In genomic region chr19:35266149-35266903, GRCh38 we compare ENCODE assay signal across 8 cellular contexts. TPM values are rescaled to one million over a fixed set of nuclear protein-coding genes. Genes with fewer than 3 reads are reported as not detected.
A peak's percentile ranks its signal among the peaks of the same experiment; 100 is the strongest.
DNase-seq lines count a peak whose midpoint lies in the region; ATAC-seq and TF ChIP-seq lines count a peak whose summit lies in the region.

No MANE protein-coding gene starts in this region.

- H3K27me3 ChIP-seq in H9 (ENCODE audit: insufficient read depth, low read length) (no peaks in the 10 kb centered on the region), heart right ventricle (no peaks in the 10 kb centered on the region), skeletal muscle tissue (ENCODE audit: control insufficient read depth in 3 of 3, insufficient read depth in 3 of 3, low read length in 3 of 3) (no peaks in the 10 kb centered on the region)

- H3K14ac ChIP-seq in H9 (ENCODE audit: insufficient read depth, low read length): no peak overlapping the region

- no peaks in the 10 kb centered on the region for H3K9me3 Mint-ChIP-seq in H9

- ATAC-seq in heart right ventricle (peak in 1 of 8 donors; percentile 7), GM19395 (IDR thresholded peaks at IDR 0.05; ENCODE audit: unreplicated experiment) (no peak)

- H3K9ac ChIP-seq in H9 (ENCODE audit: extremely low read depth, insufficient read length, low read length) (no peak overlapping the region), skeletal muscle tissue (ENCODE audit: low read depth in 1 of 3, low read length in 3 of 3) (peak overlapping the region; percentile 91 to 96 (median 95))

- peak overlapping the region in 2 of 3 experiments; percentile 58 to 89; a peak in 5 of 7 replicates for H3K27ac Mint-ChIP-seq in H9

- no peak overlapping the region for H4K5ac ChIP-seq in H9 (ENCODE audit: insufficient read length, low read depth, low read length)

- no peaks in the 10 kb centered on the region for H3K79me2 ChIP-seq in H9 (ENCODE audit: insufficient read depth, low read length)

- H3K4me1 ChIP-seq in H9 (ENCODE audit: insufficient read depth, low read length) (no peaks in the 10 kb centered on the region), heart right ventricle (peaks cover 13 to 63% (median 43%) of the 10 kb centered on the region in 9 donors), skeletal muscle tissue (ENCODE audit: control insufficient read depth in 3 of 3, insufficient read depth in 3 of 3, low read length in 3 of 3) (peaks cover 43 to 61% (median 45%) of the 10 kb centered on the region in 3 donors)

- H3K79me1 ChIP-seq in H9 (ENCODE audit: insufficient read depth, low read depth, low read length, poor library complexity, severe bottlenecking): no peaks in the 10 kb centered on the region

- H3K27ac ChIP-seq in H9 (ENCODE audit: insufficient read length, low read depth, low read length) (no peak overlapping the region), heart right ventricle (peak overlapping the region in 9 of 10 donors; percentile 87 to 100 (median 96)), skeletal muscle tissue (ENCODE audit: low read depth, low read length) (peak overlapping the region; percentile 91)

- no peak overlapping the region for H3K23ac ChIP-seq in H9 (ENCODE audit: insufficient read length, low read depth, low read length)

- H3K36me3 ChIP-seq in heart right ventricle (peaks cover 3 to 16% (median 11%) of the 10 kb centered on the region in 9 donors), skeletal muscle tissue (ENCODE audit: control insufficient read depth in 3 of 3, insufficient read depth in 3 of 3, low read length in 3 of 3) (peaks cover 13 to 14% (median 13%) of the 10 kb centered on the region in 3 donors)

- H4K8ac ChIP-seq in H9 (replicated peaks; ENCODE audit: insufficient read length, low read depth, low read length): no peak overlapping the region

- intact Hi-C loops in heart right ventricle (cut with DNase I): loop anchor here in 6 of 10 donors (5.0 to 10.0 kb wide), 4 partner anchors 109 to 292 kb away; partner anchors contain the start of genes FXYD7 (in 3 of the 6), FXYD1 (in 2 of the 6) and LGI4 (in 2 of the 6)

- no peak overlapping the region for H4K91ac ChIP-seq in H9 (ENCODE audit: insufficient read length, low read depth, low read length)

- DNase-seq in H9 (peak; percentile 37), heart right ventricle (no peak), ACHN (no peak), dedifferentiated amniotic fluid mesenchymal stem cell (ENCODE audit: extremely low spot score) (no peak), GM19238 (ENCODE audit: insufficient read length, low spot score) (no peak)
- DNase-seq in activated CD8-positive, alpha-beta memory T cell treated with anti-CD3 and anti-CD28 coated beads, Interleukin-2, amount 50 U/mL, for 48 hours: peak; percentile 55

- no peak overlapping the region for H2BK15ac ChIP-seq in H9 (ENCODE audit: low read depth, low read length)

- H3K18ac ChIP-seq in H9 (ENCODE audit: insufficient read length, low read depth, low read length): no peak overlapping the region

- H2BK12ac ChIP-seq in H9 (ENCODE audit: insufficient read length, low read depth, low read length): no peak overlapping the region

- no peak overlapping the region for H3K4ac ChIP-seq in H9 (ENCODE audit: low read depth, low read length)

- peaks cover 18 to 64% (median 58%) of the 10 kb centered on the region in 3 experiments for H3K36me3 Mint-ChIP-seq in H9 (ENCODE audit: insufficient read depth in 1 of 3, low read depth in 3 of 3)

- no peak overlapping the region for H2BK20ac ChIP-seq in H9 (ENCODE audit: low read depth, low read length, poor library complexity, severe bottlenecking)

- no peak overlapping the region for H2AFZ ChIP-seq in H9 (ENCODE audit: low read length)

- no peaks in the 10 kb centered on the region for H3K27me3 Mint-ChIP-seq in H9 (ENCODE audit: low read depth)

- no peak overlapping the region for H2BK120ac ChIP-seq in H9 (ENCODE audit: low read depth, low read length, poor library complexity, severe bottlenecking)

- no CpG with 5 or more reads among the region's 20 CpGs for WGBS in H9 (ENCODE audit: extremely low coverage, insufficient read length, low lambda C conversion rate)
- 82 to 83% methylated on average over 20 of the region's 20 CpGs for WGBS in heart right ventricle, 2 donors

- peak overlapping the region; percentile 32 to 48; a peak in 3 of 5 replicates for H3K4me3 Mint-ChIP-seq in H9

- H3K4me3 ChIP-seq in heart right ventricle (peak overlapping the region in 8 of 10 donors; percentile 62 to 99 (median 89)), skeletal muscle tissue (ENCODE audit: low read length in 3 of 3) (peak overlapping the region; percentile 85 to 87 (median 86))

- H2BK5ac ChIP-seq in H9 (ENCODE audit: insufficient read length, low read length): no peak overlapping the region

- H3K4me1 Mint-ChIP-seq in H9: peaks cover 18 to 20% of the 10 kb centered on the region in 2 experiments

- peaks cover 5% of the 10 kb centered on the region for H3K23me2 ChIP-seq in H9 (ENCODE audit: insufficient read length, low read depth, low read length, poor library complexity, severe bottlenecking)

- H3T11ph ChIP-seq in H9 (ENCODE audit: low read length): no peak overlapping the region

- H4K20me1 ChIP-seq in H9 (ENCODE audit: control insufficient read depth, insufficient read depth, insufficient read length): no peaks in the 10 kb centered on the region

- H3K56ac ChIP-seq in H9 (ENCODE audit: insufficient read length, low read depth, low read length): no peak overlapping the region

- H3K9me3 ChIP-seq in H9 (ENCODE audit: control insufficient read depth, low read depth, low read length) (no peaks in the 10 kb centered on the region), heart right ventricle (no peaks in the 10 kb centered on the region), skeletal muscle tissue (ENCODE audit: control insufficient read depth in 3 of 3, low read length in 3 of 3) (no peaks in the 10 kb centered on the region)

- in situ Hi-C loops in ACHN (cut with HindIII; ENCODE audit: low pct_ligation_motif_present, low pct_unique_long_range_greater_than_20kb, low sequenced_read_pairs): no loop called here

- H2AK5ac ChIP-seq in H9 (ENCODE audit: insufficient read length, low read length): no peak overlapping the region

- TF ChIP-seq CTCF in H9 (conservative IDR thresholded peaks at IDR 0.05) (no peak), heart right ventricle (IDR thresholded peaks at IDR 0.05) (no peak)

- H3K4me2 ChIP-seq in H9 (ENCODE audit: insufficient read depth, insufficient read length, low read length): no peak overlapping the region

RNA-seq across cellular contexts. Expression of gene USF2, which starts 2.4 kb away (rescaled TPM):
- total RNA-seq in H9 (2021): 113 and 123 TPM in 2 replicates
- total RNA-seq in heart right ventricle: 100 to 1,000 TPM; 134 to 185 (median 151) TPM
- 100 to 1,000 TPM; 125 to 171 TPM for polyA plus RNA-seq in heart right ventricle
- total RNA-seq in skeletal muscle tissue: 24.5 TPM

RNA-seq across cellular contexts. Expression of gene HAMP, which starts 16.0 kb away (rescaled TPM):
- 0.52 and 0.83 TPM in 2 replicates for total RNA-seq in H9 (2021)
- 1 to 10 TPM in 1 of 10 donors, under 1 TPM in 1, not detected in 8; 0.44 to 3.9 TPM for total RNA-seq in heart right ventricle
- 10 to 100 TPM in 1 of 2 donors, not detected in 1; 13.7 TPM for polyA plus RNA-seq in heart right ventricle
- total RNA-seq in skeletal muscle tissue: not detected

RNA-seq across cellular contexts. Expression of gene LSR, which starts 17.5 kb away (rescaled TPM):
- 151 and 152 TPM in 2 replicates for total RNA-seq in H9 (2021)
- total RNA-seq in heart right ventricle: 1 to 10 TPM; 3.2 to 8.7 (median 5.2) TPM
- 10 to 100 TPM; 10.2 to 10.4 TPM for polyA plus RNA-seq in heart right ventricle
- 0.52 TPM for total RNA-seq in skeletal muscle tissue

RNA-seq across cellular contexts. Expression of gene MAG, which starts 25.6 kb away (rescaled TPM):
- total RNA-seq in H9 (2021) (0.13 TPM in 1 of 2 replicates, not detected in the other), heart right ventricle (under 1 TPM in 1 of 10 donors, not detected in 9; 0.39 TPM), skeletal muscle tissue (1.6 TPM)
- under 1 TPM in 1 of 2 donors, not detected in 1; 0.04 TPM for polyA plus RNA-seq in heart right ventricle

RNA-seq across cellular contexts. Expression of gene FAM187B, which starts 37.8 kb away (rescaled TPM):
- total RNA-seq in H9 (2021): not detected in 2 replicates
- total RNA-seq in heart right ventricle: under 1 TPM in 1 of 10 donors, not detected in 9; 0.48 TPM
- not detected for polyA plus RNA-seq in heart right ventricle
- not detected for total RNA-seq in skeletal muscle tissue

Comparison
In these comparisons a context has a peak if more than half of its experiments do, and no peak if none do; other contexts are left out.
1. DNase-seq: peak in H9 (single experiment) and activated CD8-positive, alpha-beta memory T cell treated with anti-CD3 and anti-CD28 coated beads, Interleukin-2, amount 50 U/mL, for 48 hours (single experiment); none in heart right ventricle (0 of 2), ACHN (single experiment), dedifferentiated amniotic fluid mesenchymal stem cell (single experiment) and GM19238 (single experiment).
2. RNA of gene LSR, which starts 17.5 kb away (total RNA-seq): 151 to 152 TPM in H9; 3.2 to 8.7 TPM in heart right ventricle and 0.52 TPM in skeletal muscle tissue (single experiment); every median in the first group is over 10 times any median in the second.